Comparison of ENCODE assay signal across 1 cellular context in genomic region chr5:150342583-150342982, GRCh38.
A peak's percentile ranks its signal among the peaks of the same experiment; 100 is the strongest.
TF ChIP-seq lines count a peak whose summit lies in the region.

No MANE protein-coding gene starts in this region.

TF ChIP-seq in GM12878, 131 proteins besides CTCF, POLR2A, EP300 and RAD21:
- TF ChIP-seq RUNX3 (IDR thresholded peaks at IDR 0.05; ENCODE audit: low read length) (peak; percentile 78), BHLHE40 (IDR thresholded peaks at IDR 0.05; ENCODE audit: borderline replicate concordance in 1 of 2, low read depth in 2 of 2, low read length in 1 of 2) (0 out of 4 replicates have a peak, but pooled peaks of 1 of the 2 experiments have one; percentile 7), MAX (IDR thresholded peaks at IDR 0.05; ENCODE audit: low read depth, low read length) (no peak), IKZF2 (IDR thresholded peaks at IDR 0.05) (no peak)
